In the genomic region with DNA sequence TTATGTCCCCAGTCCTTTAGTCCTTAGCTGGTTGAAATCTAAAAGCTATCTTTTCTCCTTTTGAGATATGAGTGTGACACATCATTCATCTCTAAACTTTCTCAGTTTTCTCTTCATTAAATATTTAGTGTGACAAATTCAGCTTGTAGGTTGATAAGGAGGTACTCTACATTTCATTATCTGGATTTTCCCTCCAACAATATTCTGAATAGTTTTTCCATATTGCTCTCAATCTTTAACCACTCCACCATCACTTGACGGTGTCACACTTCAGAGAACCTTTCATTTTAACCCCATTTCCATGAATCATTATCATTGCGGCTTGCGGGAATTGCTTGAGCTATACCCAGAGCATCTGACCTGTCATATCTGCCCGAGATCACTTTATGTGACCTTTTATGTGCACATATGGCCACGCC, we compare ENCODE assay signal across 8 cellular contexts. TPM values are rescaled to one million over a fixed set of nuclear protein-coding genes. Genes with fewer than 3 reads are reported as not detected.
DNase-seq lines count a peak whose midpoint lies in the region; ATAC-seq and TF ChIP-seq lines count a peak whose summit lies in the region.

No MANE protein-coding gene starts in this region.

- H3K9me3 Mint-ChIP-seq in CD4-positive, alpha-beta memory T cell = peaks cover 0 to 8% (median 0%) of the 10 kb centered on the region in 8 donors

- H3K36me3 Mint-ChIP-seq in T-helper 17 cell (ENCODE audit: low read depth) = no peaks in the 10 kb centered on the region
- H3K36me3 Mint-ChIP-seq in CD4-positive, alpha-beta memory T cell = no peaks in the 10 kb centered on the region

- H3K4me1 Mint-ChIP-seq in T-helper 17 cell = peaks cover 6% of the 10 kb centered on the region
- peaks cover 5 to 8% (median 6%) of the 10 kb centered on the region in 4 donors for H3K4me1 Mint-ChIP-seq in CD4-positive, alpha-beta memory T cell

- peak; percentile 70 for ATAC-seq in GM18520 (IDR thresholded peaks at IDR 0.05; ENCODE audit: unreplicated experiment)
- ATAC-seq in HG02852 (IDR thresholded peaks at IDR 0.05; ENCODE audit: unreplicated experiment) = peak; percentile 43
- peak; percentile 32 for ATAC-seq in T-helper 17 cell

- TF ChIP-seq CTCF in neutrophil (IDR thresholded peaks at IDR 0.05) (no peak), right atrium auricular region (IDR thresholded peaks at IDR 0.05) (no peak)

- peaks cover 41% of the 10 kb centered on the region for H3K27me3 Mint-ChIP-seq in T-helper 17 cell
- H3K27me3 Mint-ChIP-seq in CD4-positive, alpha-beta memory T cell = peaks cover 6 to 17% of the 10 kb centered on the region in 2 donors

- no peak overlapping the region for H3K4me3 Mint-ChIP-seq in T-helper 17 cell
- no peak overlapping the region for H3K4me3 Mint-ChIP-seq in CD4-positive, alpha-beta memory T cell

- H3K36me3 ChIP-seq in neutrophil = no peaks in the 10 kb centered on the region
- H3K36me3 ChIP-seq in CD4-positive, alpha-beta memory T cell (ENCODE audit: insufficient read depth, low read length) = no peaks in the 10 kb centered on the region
- H3K36me3 ChIP-seq in right atrium auricular region = no peaks in the 10 kb centered on the region

- POLR2A ChIA-PET in CD4-positive, alpha-beta memory T cell (lab: Charles Lee; ENCODE audit: partially characterized antibody) = no interaction called here

- DNase-seq in T-helper 17 cell (no peak), right atrium auricular region (ENCODE audit: low spot score) (no peak), NCI-H1417 treated with DMSO at 0.1 percent for 48 hours (lab: John Stamatoyannopoulos, UW) (no peak), NCI-H1930 (lab: John Stamatoyannopoulos, UW) (no peak)
- DNase-seq in CD4-positive, alpha-beta memory T cell = no peak

- H3K27ac ChIP-seq in neutrophil (peak overlapping the region; percentile 82), right atrium auricular region (peak overlapping the region in 1 of 2 donors; percentile 69)
- H3K27ac ChIP-seq in CD4-positive, alpha-beta memory T cell (ENCODE audit: low read depth, low read length) = no peak overlapping the region

- intact Hi-C loops in CD4-positive, alpha-beta memory T cell (cut with micrococcal nuclease) = no loop called here

- H3K27ac Mint-ChIP-seq in T-helper 17 cell = no peak overlapping the region
- peak overlapping the region in 1 of 7 donors; percentile 45 for H3K27ac Mint-ChIP-seq in CD4-positive, alpha-beta memory T cell

- H3K4me1 ChIP-seq in neutrophil (ENCODE audit: control insufficient read depth in 1 of 2, insufficient read depth in 1 of 2, low read depth in 1 of 2, low read length in 1 of 2) (peaks cover 35 to 49% of the 10 kb centered on the region in 2 experiments), right atrium auricular region (no peaks in the 10 kb centered on the region)
- no peaks in the 10 kb centered on the region for H3K4me1 ChIP-seq in CD4-positive, alpha-beta memory T cell (ENCODE audit: insufficient read depth, low read length)

- CTCF ChIA-PET in CD4-positive, alpha-beta memory T cell (lab: Charles Lee; ENCODE audit: partially characterized antibody) = interaction anchor here (0.7 to 3.8 kb wide), 2 partner anchors 10 to 1257 kb away, joined by 3 to 16 read pairs; a partner anchor contains a TSS

- H3K27me3 ChIP-seq in neutrophil (no peaks in the 10 kb centered on the region), right atrium auricular region (no peaks in the 10 kb centered on the region)
- H3K27me3 ChIP-seq in CD4-positive, alpha-beta memory T cell (ENCODE audit: insufficient read depth, low read length) = no peaks in the 10 kb centered on the region

- H3K4me3 ChIP-seq in neutrophil (ENCODE audit: low read depth in 1 of 2, low read length in 1 of 2) (no peak overlapping the region), right atrium auricular region (no peak overlapping the region)
- H3K4me3 ChIP-seq in CD4-positive, alpha-beta memory T cell (ENCODE audit: low read length in 2 of 2) = no peak overlapping the region

- H3K9me3 ChIP-seq in T-helper 17 cell (ENCODE audit: control insufficient read depth, low read length, poor library complexity, severe bottlenecking) = no peaks in the 10 kb centered on the region
- H3K9me3 ChIP-seq in neutrophil = no peaks in the 10 kb centered on the region
- H3K9me3 ChIP-seq in CD4-positive, alpha-beta memory T cell (ENCODE audit: control insufficient read depth in 1 of 2, low read length in 2 of 2) = no peaks in the 10 kb centered on the region
- H3K9me3 ChIP-seq in right atrium auricular region = no peaks in the 10 kb centered on the region

RNA-seq across cellular contexts. Expression of a gene that starts 16.1 kb away (rescaled TPM):
- total RNA-seq in T-helper 17 cell (1 to 10 TPM in 1 of 2 donors, under 1 TPM in 1; 0.86 to 1.1 TPM), right atrium auricular region (1 to 10 TPM; 2.0 to 2.5 TPM)
- total RNA-seq in CD4-positive, alpha-beta memory T cell = under 1 TPM; 0.44 to 0.67 TPM
- polyA plus RNA-seq in CD4-positive, alpha-beta memory T cell = under 1 TPM in 1 of 2 donors, not detected in 1; 0.11 TPM

RNA-seq across cellular contexts. Expression of a gene that starts 46.9 kb away (rescaled TPM):
- total RNA-seq in T-helper 17 cell (under 1 TPM; 0.30 to 0.42 TPM), right atrium auricular region (not detected)
- under 1 TPM; 0.61 to 0.75 TPM for total RNA-seq in CD4-positive, alpha-beta memory T cell
- under 1 TPM in 1 of 2 donors, not detected in 1; 0.93 TPM for polyA plus RNA-seq in CD4-positive, alpha-beta memory T cell
